In genomic region chr2:71882949-71883472, GRCh38 we compare ENCODE assay signal across 9 cellular contexts.
DNase-seq lines count a peak whose midpoint lies in the region; ATAC-seq, FAIRE-seq and TF ChIP-seq lines count a peak whose summit lies in the region.
"Had no signal": no experiment of that assay in that cellular context is flagged by ENCODE, and none has a peak within 500 bp of the region (broad histone marks: within the 10 kb centered on the region; RNA-seq: fewer than 3 reads in every experiment).

No MANE protein-coding gene starts in this region.

- H3K9me3 Mint-ChIP-seq in Calu3 (ENCODE audit: low read depth, unreplicated experiment) (peaks cover 5% of the 10 kb centered on the region), Caco-2 (ENCODE audit: unreplicated experiment) (peaks cover 11% of the 10 kb centered on the region)
- H3K9me3 Mint-ChIP-seq: activated naive CD8-positive, alpha-beta T cell treated with anti-CD3 and anti-CD28 coated beads, Interleukin-2, amount 10 ng/mL, durations not matched to agents 7 days and 5 days had no signal

- peaks cover 17% of the 10 kb centered on the region for H3K4me1 Mint-ChIP-seq in Calu3 (ENCODE audit: low read depth, unreplicated experiment)
- no peaks in the 10 kb centered on the region for H3K4me1 Mint-ChIP-seq in Caco-2 (ENCODE audit: low read depth, unreplicated experiment)
- H3K4me1 Mint-ChIP-seq: activated naive CD8-positive, alpha-beta T cell treated with anti-CD3 and anti-CD28 coated beads, Interleukin-2, amount 10 ng/mL, durations not matched to agents 7 days and 5 days had no signal

- no peaks in the 10 kb centered on the region for H3K36me3 ChIP-seq in bronchial epithelial cell (ENCODE audit: control insufficient read depth, insufficient read depth, low read length)
- no peaks in the 10 kb centered on the region for H3K36me3 ChIP-seq in right lobe of liver
- H3K36me3 ChIP-seq in aorta (ENCODE audit: control insufficient read depth in 1 of 2, insufficient read depth in 2 of 2, low read length in 1 of 2): no peaks in the 10 kb centered on the region
- no peaks in the 10 kb centered on the region for H3K36me3 ChIP-seq in Caco-2 (ENCODE audit: control insufficient read depth, insufficient read depth, low read length)

- H3K36me3 Mint-ChIP-seq in Calu3 (ENCODE audit: insufficient read depth, unreplicated experiment) (no peaks in the 10 kb centered on the region), Caco-2 (ENCODE audit: insufficient read depth, unreplicated experiment) (peaks cover 6% of the 10 kb centered on the region)
- H3K36me3 Mint-ChIP-seq: activated naive CD8-positive, alpha-beta T cell treated with anti-CD3 and anti-CD28 coated beads, Interleukin-2, amount 10 ng/mL, durations not matched to agents 7 days and 5 days had no signal

- 11% methylated on average over 7 of the region's 8 CpGs for WGBS in right lobe of liver (ENCODE audit: insufficient coverage, low coverage, low lambda C conversion rate, missing lambda C conversion rate)
- WGBS in aorta, 2 donors: 9 to 10% methylated on average over 8 of the region's 8 CpGs

- TF ChIP-seq CTCF in Calu3 (IDR thresholded peaks at IDR 0.05; ENCODE audit: unreplicated experiment) (no peak), bronchial epithelial cell (IDR thresholded peaks at IDR 0.05; ENCODE audit: insufficient read depth, low read length, severe bottlenecking) (no peak), right lobe of liver (IDR thresholded peaks at IDR 0.05) (no peak), Caco-2 (IDR thresholded peaks at IDR 0.05; ENCODE audit: insufficient read depth in 1 of 2, low read depth in 1 of 2, low read length in 1 of 2, severe bottlenecking in 1 of 2, unreplicated experiment in 1 of 2) (no peak)

- BruUV-seq in Calu3 (replicated peaks; lab: Mats Ljungman, UMichigan) (no TSS peak), Caco-2 (replicated peaks; lab: Mats Ljungman, UMichigan) (no TSS peak)

- H3K4me3 ChIP-seq in bronchial epithelial cell (ENCODE audit: low read depth, low read length) (no peak overlapping the region), right lobe of liver (no peak overlapping the region), aorta (ENCODE audit: low read length in 2 of 2) (no peak overlapping the region), Caco-2 (ENCODE audit: low read depth, low read length) (no peak overlapping the region)

- H3K4me3 Mint-ChIP-seq in Calu3 (ENCODE audit: low read depth, unreplicated experiment) (no peak overlapping the region), Caco-2 (ENCODE audit: unreplicated experiment) (no peak overlapping the region)
- H3K4me3 Mint-ChIP-seq: activated naive CD8-positive, alpha-beta T cell treated with anti-CD3 and anti-CD28 coated beads, Interleukin-2, amount 10 ng/mL, durations not matched to agents 7 days and 5 days had no signal

- FAIRE-seq in bronchial epithelial cell (lab: Jason Lieb, UNC): peak; percentile 70

- TF ChIP-seq POLR2A in right lobe of liver (IDR thresholded peaks at IDR 0.05): peak; percentile 53

- intact Hi-C loops in Calu3 (cut with micrococcal nuclease; ENCODE audit: unreplicated experiment): no loop called here
- intact Hi-C loops in right lobe of liver (cut with DNase I): no loop called here
- intact Hi-C loops in aorta (cut with DNase I): loop anchor here in 1 of 2 donors (5.0 to 10.0 kb wide), 3 partner anchors 36 to 268 kb away; no protein-coding TSS in a partner anchor
- intact Hi-C loops in Caco-2 (cut with micrococcal nuclease; ENCODE audit: unreplicated experiment): no loop called here

- CTCF ChIA-PET in Calu3 (lab: Charles Lee) (interaction anchor here (0.7 kb wide), 1 partner anchor 369 kb away, joined by 3 read pairs; no protein-coding TSS in a partner anchor), Caco-2 (lab: Charles Lee) (no interaction called here)

- H3K9me3 ChIP-seq in right lobe of liver: no peaks in the 10 kb centered on the region
- no peaks in the 10 kb centered on the region for H3K9me3 ChIP-seq in aorta (ENCODE audit: control insufficient read depth, low read length)
- no peaks in the 10 kb centered on the region for H3K9me3 ChIP-seq in Caco-2

- H3K27ac Mint-ChIP-seq in Calu3 (ENCODE audit: unreplicated experiment): no peak overlapping the region
- no peak overlapping the region for H3K27ac Mint-ChIP-seq in Caco-2 (ENCODE audit: unreplicated experiment)
- H3K27ac Mint-ChIP-seq: activated naive CD8-positive, alpha-beta T cell treated with anti-CD3 and anti-CD28 coated beads, Interleukin-2, amount 10 ng/mL, durations not matched to agents 7 days and 5 days had no signal

- ATAC-seq in right lobe of liver: peak; percentile 88 to 96 (median 94)
- peak; percentile 28 for ATAC-seq in aorta (ENCODE audit: low FRiP score)
- no peak for ATAC-seq in GM19455 (IDR thresholded peaks at IDR 0.05; ENCODE audit: unreplicated experiment)
- ATAC-seq in GM18858 (IDR thresholded peaks at IDR 0.05; ENCODE audit: unreplicated experiment): no peak

- peaks cover 50% of the 10 kb centered on the region for H3K27me3 Mint-ChIP-seq in Calu3 (ENCODE audit: unreplicated experiment)
- peaks cover 8% of the 10 kb centered on the region for H3K27me3 Mint-ChIP-seq in Caco-2 (ENCODE audit: insufficient read depth, unreplicated experiment)
- H3K27me3 Mint-ChIP-seq: activated naive CD8-positive, alpha-beta T cell treated with anti-CD3 and anti-CD28 coated beads, Interleukin-2, amount 10 ng/mL, durations not matched to agents 7 days and 5 days had no signal

- peaks cover 3% of the 10 kb centered on the region for H3K27me3 ChIP-seq in bronchial epithelial cell (ENCODE audit: control insufficient read depth, insufficient read depth, low read length)
- no peaks in the 10 kb centered on the region for H3K27me3 ChIP-seq in right lobe of liver
- H3K27me3 ChIP-seq in aorta (ENCODE audit: control insufficient read depth in 1 of 2, insufficient read depth in 2 of 2, low read length in 1 of 2): no peaks in the 10 kb centered on the region
- H3K27me3 ChIP-seq in Caco-2 (replicated peaks; ENCODE audit: control insufficient read depth, insufficient read depth, low read length): no peaks in the 10 kb centered on the region; the same call in 1 of the 2 replicates

- DNase-seq in Calu3 (peak; percentile 34), NCI-H2171 treated with DMSO at 0.1 percent for 48 hours (lab: John Stamatoyannopoulos, UW) (peak; percentile 74), bronchial epithelial cell (ENCODE audit: low read depth) (peak; percentile 35), right lobe of liver (peak; percentile 95 to 97 (median 96)), aorta (peak; percentile 79 to 89), Caco-2 (no peak)
- DNase-seq: activated naive CD8-positive, alpha-beta T cell treated with anti-CD3 and anti-CD28 coated beads, Interleukin-2, amount 10 ng/mL, durations not matched to agents 7 days and 5 days had no signal

- POLR2A ChIA-PET in Caco-2 (lab: Charles Lee): no interaction called here

- H3K4me1 ChIP-seq in right lobe of liver (peaks cover 0 to 14% (median 6%) of the 10 kb centered on the region in 4 donors), aorta (ENCODE audit: control insufficient read depth in 1 of 2, insufficient read depth in 2 of 2, low read length in 2 of 2) (peaks cover 0 to 5% of the 10 kb centered on the region in 2 donors), Caco-2 (no peaks in the 10 kb centered on the region)

- no peak overlapping the region for H3K27ac ChIP-seq in right lobe of liver
- no peak overlapping the region for H3K27ac ChIP-seq in aorta (ENCODE audit: low read depth in 1 of 2, low read length in 2 of 2)

Comparison
In these comparisons a context has a peak if more than half of its experiments do, and no peak if none do; other contexts are left out.
1. DNase-seq: peak in Calu3 (single experiment), NCI-H2171 treated with DMSO at 0.1 percent for 48 hours (single experiment), bronchial epithelial cell (single experiment), right lobe of liver (3 of 3) and aorta (2 of 2); none in Caco-2 (0 of 2).
2. ATAC-seq: peak in right lobe of liver (4 of 4) and aorta (single experiment); none in GM19455 (single experiment) and GM18858 (single experiment).